In the genomic region with DNA sequence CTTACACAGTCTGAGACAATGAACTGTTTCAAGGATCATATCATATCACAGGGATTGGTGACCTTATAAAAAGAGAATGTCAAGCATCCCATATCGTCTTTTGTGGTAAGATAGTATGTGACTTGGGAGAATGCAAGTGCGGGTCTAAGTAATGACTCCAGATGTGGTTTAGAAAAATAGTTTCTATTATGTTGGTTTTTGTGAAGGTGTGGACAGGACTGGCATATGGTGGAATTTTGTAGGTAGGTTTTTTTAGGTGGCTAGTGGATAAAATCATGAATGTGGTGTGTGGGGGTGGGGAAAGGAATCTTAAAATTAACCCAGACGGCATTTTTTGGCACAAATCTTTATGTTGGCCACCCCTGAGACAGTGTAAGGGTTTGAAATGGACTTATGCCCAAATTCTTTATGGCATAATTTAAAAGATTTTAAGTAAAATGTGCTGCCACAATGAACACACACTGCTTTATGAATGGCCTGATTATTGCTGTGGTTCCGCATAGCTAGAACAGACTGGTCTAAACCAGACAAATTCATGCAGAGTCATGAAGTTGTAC, we compare ENCODE assay signal across 16 cellular contexts.
DNase-seq lines count a peak whose midpoint lies in the region; ATAC-seq and TF ChIP-seq lines count a peak whose summit lies in the region.
"Had no signal": no experiment of that assay in that cellular context is flagged by ENCODE, and none has a peak within 500 bp of the region (broad histone marks: within the 10 kb centered on the region; RNA-seq: fewer than 3 reads in every experiment).

No MANE protein-coding gene starts in this region.

- peak overlapping the region; percentile 55 for H3K4me2 ChIP-seq in SK-N-SH

- DNase-seq in GM04503 (ENCODE audit: low read depth) (peak; percentile 33), SK-N-SH (no peak), foreskin melanocyte (peak; percentile 49), pons (ENCODE audit: low spot score) (peak; percentile 56), NCI-H2081 treated with DMSO at 0.1 percent for 48 hours (lab: John Stamatoyannopoulos, UW) (no peak), NCI-H146 treated with DMSO at 0.1 percent for 48 hours (lab: John Stamatoyannopoulos, UW; ENCODE audit: unreplicated experiment) (no peak), body of pancreas (no peak)
- no peak for DNase-seq in stimulated activated naive B cell treated with anti-CD40 and anti-IgM and Interleukin-4, amounts not matched to agents 10 μg/mL and 1 μg/mL and 100 μg/mL, for 72 hours
- DNase-seq: activated CD4-positive, alpha-beta memory T cell treated with anti-CD3 and anti-CD28 coated beads, Interleukin-2, amount 10 ng/mL, durations not matched to agents 7 days and 5 days; effector CD4-positive, alpha-beta T cell; head of caudate nucleus; NCI-H2081; retina; T-helper 17 cell had no signal

- no peaks in the 10 kb centered on the region for H3K36me3 ChIP-seq in SK-N-SH (replicated peaks in 1 of 2; ENCODE audit: control insufficient read depth in 1 of 2, insufficient read depth in 2 of 2, low read length in 1 of 2)
- H3K36me3 ChIP-seq in body of pancreas (replicated peaks in 1 of 2; ENCODE audit: insufficient read depth in 1 of 2, low read depth in 2 of 2): no peaks in the 10 kb centered on the region

- peaks cover 37% of the 10 kb centered on the region for H3F3A ChIP-seq in SK-N-SH (replicated peaks; ENCODE audit: insufficient read depth)

- H3K9me3 Mint-ChIP-seq in stimulated activated naive B cell treated with anti-CD40 and anti-IgM and Interleukin-4, amounts not matched to agents 10 μg/mL and 1 μg/mL and 100 μg/mL, for 72 hours: peaks cover 0 to 2% of the 10 kb centered on the region in 2 donors
- H3K9me3 Mint-ChIP-seq: activated CD4-positive, alpha-beta memory T cell treated with anti-CD3 and anti-CD28 coated beads, Interleukin-2, amount 10 ng/mL, durations not matched to agents 7 days and 5 days; activated naive CD4-positive, alpha-beta T cell treated with anti-CD3 and anti-CD28 coated beads, Interleukin-2, amount 50 U/mL, for 24 hours had no signal

- H3K79me2 ChIP-seq in SK-N-SH (ENCODE audit: insufficient read depth): no peaks in the 10 kb centered on the region

- peak in 1 of 2 experiments; percentile 95; a peak in 3 of 4 replicates for TF ChIP-seq EP300 in SK-N-SH (IDR thresholded peaks at IDR 0.05; ENCODE audit: borderline replicate concordance in 1 of 2, low read depth in 1 of 2, low read length in 1 of 2)

- no peaks in the 10 kb centered on the region for H3K9me3 ChIP-seq in SK-N-SH
- H3K9me3 ChIP-seq in body of pancreas: no peaks in the 10 kb centered on the region

- no peak overlapping the region; the same call in 1 of the 2 replicates for H2AFZ ChIP-seq in SK-N-SH (ENCODE audit: low read depth)

- intact Hi-C loops in body of pancreas (cut with DNase I): no loop called here

- no peak overlapping the region for H3K4me3 Mint-ChIP-seq in stimulated activated naive B cell treated with anti-CD40 and anti-IgM and Interleukin-4, amounts not matched to agents 10 μg/mL and 1 μg/mL and 100 μg/mL, for 72 hours
- H3K4me3 Mint-ChIP-seq: activated CD4-positive, alpha-beta memory T cell treated with anti-CD3 and anti-CD28 coated beads, Interleukin-2, amount 10 ng/mL, durations not matched to agents 7 days and 5 days; activated naive CD4-positive, alpha-beta T cell treated with anti-CD3 and anti-CD28 coated beads, Interleukin-2, amount 50 U/mL, for 24 hours; T-helper 17 cell had no signal

- CTCF ChIA-PET in SK-N-SH (lab: Yijun Ruan, JAX): interaction anchor here (0.9 to 4.8 kb wide), 4 partner anchors 10 to 201 kb away, joined by 3 to 57 read pairs (median 4); no protein-coding TSS in a partner anchor

- no peak overlapping the region for H3K4me3 ChIP-seq in SK-N-SH (ENCODE audit: low read depth in 2 of 2, low read length in 1 of 2)
- H3K4me3 ChIP-seq in body of pancreas: no peak overlapping the region
- H3K4me3 ChIP-seq: lung had no signal

- no peaks in the 10 kb centered on the region for H3K4me1 Mint-ChIP-seq in stimulated activated naive B cell treated with anti-CD40 and anti-IgM and Interleukin-4, amounts not matched to agents 10 μg/mL and 1 μg/mL and 100 μg/mL, for 72 hours
- H3K4me1 Mint-ChIP-seq: activated CD4-positive, alpha-beta memory T cell treated with anti-CD3 and anti-CD28 coated beads, Interleukin-2, amount 10 ng/mL, durations not matched to agents 7 days and 5 days; activated naive CD4-positive, alpha-beta T cell treated with anti-CD3 and anti-CD28 coated beads, Interleukin-2, amount 50 U/mL, for 24 hours; T-helper 17 cell had no signal

- H4K20me1 ChIP-seq in SK-N-SH (ENCODE audit: insufficient read depth): no peaks in the 10 kb centered on the region

- H3K27me3 Mint-ChIP-seq in stimulated activated naive B cell treated with anti-CD40 and anti-IgM and Interleukin-4, amounts not matched to agents 10 μg/mL and 1 μg/mL and 100 μg/mL, for 72 hours: peaks cover 12 to 16% of the 10 kb centered on the region in 2 donors
- H3K27me3 Mint-ChIP-seq: activated CD4-positive, alpha-beta memory T cell treated with anti-CD3 and anti-CD28 coated beads, Interleukin-2, amount 10 ng/mL, durations not matched to agents 7 days and 5 days had no signal

- WGBS in SK-N-SH (ENCODE audit: low lambda C conversion rate): 9% methylated on average over 4 of the region's 4 CpGs
- WGBS in body of pancreas, 2 donors: 54 to 65% methylated on average over 4 of the region's 4 CpGs

- no peak for TF ChIP-seq CTCF in SK-N-SH (IDR thresholded peaks at IDR 0.05)
- TF ChIP-seq CTCF in body of pancreas (IDR thresholded peaks at IDR 0.05): no peak

- H3K4me1 ChIP-seq in SK-N-SH (ENCODE audit: control insufficient read depth in 1 of 2, insufficient read depth in 2 of 2, low read depth in 1 of 2, low read length in 1 of 2) (peaks cover 15 to 20% of the 10 kb centered on the region in 2 experiments; a peak in 3 of 4 replicates), body of pancreas (no peaks in the 10 kb centered on the region)

- TF ChIP-seq POLR2A in body of pancreas (IDR thresholded peaks at IDR 0.05): no peak

- peak overlapping the region; percentile 49; the same call in 1 of the 2 replicates for H3K9ac ChIP-seq in SK-N-SH

- no peak overlapping the region for H3K27ac Mint-ChIP-seq in stimulated activated naive B cell treated with anti-CD40 and anti-IgM and Interleukin-4, amounts not matched to agents 10 μg/mL and 1 μg/mL and 100 μg/mL, for 72 hours
- H3K27ac Mint-ChIP-seq: activated CD4-positive, alpha-beta memory T cell treated with anti-CD3 and anti-CD28 coated beads, Interleukin-2, amount 10 ng/mL, durations not matched to agents 7 days and 5 days; activated naive CD4-positive, alpha-beta T cell treated with anti-CD3 and anti-CD28 coated beads, Interleukin-2, amount 50 U/mL, for 24 hours; T-helper 17 cell had no signal

- H3K9me2 ChIP-seq in SK-N-SH: no peaks in the 10 kb centered on the region

- H3K27me3 ChIP-seq in SK-N-SH (ENCODE audit: insufficient read depth): no peaks in the 10 kb centered on the region
- H3K27me3 ChIP-seq in body of pancreas: no peaks in the 10 kb centered on the region

- POLR2A ChIA-PET in SK-N-SH (lab: Yijun Ruan, JAX): no interaction called here

- no peak for TF ChIP-seq RAD21 in SK-N-SH (IDR thresholded peaks at IDR 0.05; ENCODE audit: low read length)

- ATAC-seq in stimulated activated naive B cell treated with anti-CD40 and anti-IgM and Interleukin-4, amounts not matched to agents 10 μg/mL and 1 μg/mL and 100 μg/mL, for 72 hours (replicated peaks): no peak
- ATAC-seq in body of pancreas: no peak
- ATAC-seq: T-helper 17 cell had no signal

- H3K27ac ChIP-seq in SK-N-SH (ENCODE audit: low read depth in 2 of 2, low read length in 1 of 2) (peak overlapping the region; percentile 89 to 94), body of pancreas (no peak overlapping the region)

- H3K36me3 Mint-ChIP-seq in stimulated activated naive B cell treated with anti-CD40 and anti-IgM and Interleukin-4, amounts not matched to agents 10 μg/mL and 1 μg/mL and 100 μg/mL, for 72 hours: no peaks in the 10 kb centered on the region
- H3K36me3 Mint-ChIP-seq: activated naive CD4-positive, alpha-beta T cell treated with anti-CD3 and anti-CD28 coated beads, Interleukin-2, amount 50 U/mL, for 24 hours had no signal

TF ChIP-seq in SK-N-SH, 30 proteins besides CTCF, POLR2A, EP300 and RAD21 (continues in another document):
- TF ChIP-seq YY1 (IDR thresholded peaks at IDR 0.05; ENCODE audit: low read depth) (no peak), MEF2A (IDR thresholded peaks at IDR 0.05; ENCODE audit: borderline replicate concordance, low read depth) (peak; percentile 40; the same call in 1 of the 2 replicates), RCOR1 (IDR thresholded peaks at IDR 0.05; ENCODE audit: low read length) (no peak), TAF1 (IDR thresholded peaks at IDR 0.05; ENCODE audit: borderline replicate concordance, low read depth, low read length) (no peak), RFX5 (IDR thresholded peaks at IDR 0.05; ENCODE audit: low read length) (no peak), EZH2phosphoT487 (IDR thresholded peaks at IDR 0.05; ENCODE audit: borderline replicate concordance, low read depth) (no peak), RXRA (IDR thresholded peaks at IDR 0.05; ENCODE audit: borderline replicate concordance, low read depth) (peak; percentile 73), SIN3A (IDR thresholded peaks at IDR 0.05; ENCODE audit: borderline replicate concordance, low read depth, low read length) (0 out of 2 replicates have a peak, but pooled peaks have one; percentile 49), TCF12 (IDR thresholded peaks at IDR 0.05) (peak; percentile 95), MXI1 (IDR thresholded peaks at IDR 0.05; ENCODE audit: low read depth, low read length) (no peak)
- TF ChIP-seq, protein P1, sequence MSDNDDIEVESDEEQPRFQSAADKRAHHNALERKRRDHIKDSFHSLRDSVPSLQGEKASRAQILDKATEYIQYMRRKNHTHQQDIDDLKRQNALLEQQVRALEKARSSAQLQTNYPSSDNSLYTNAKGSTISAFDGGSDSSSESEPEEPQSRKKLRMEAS (IDR thresholded peaks at IDR 0.05; ENCODE audit: low read depth): peak; percentile 15; the same call in 1 of the 2 replicates
- TF ChIP-seq, protein P2, sequence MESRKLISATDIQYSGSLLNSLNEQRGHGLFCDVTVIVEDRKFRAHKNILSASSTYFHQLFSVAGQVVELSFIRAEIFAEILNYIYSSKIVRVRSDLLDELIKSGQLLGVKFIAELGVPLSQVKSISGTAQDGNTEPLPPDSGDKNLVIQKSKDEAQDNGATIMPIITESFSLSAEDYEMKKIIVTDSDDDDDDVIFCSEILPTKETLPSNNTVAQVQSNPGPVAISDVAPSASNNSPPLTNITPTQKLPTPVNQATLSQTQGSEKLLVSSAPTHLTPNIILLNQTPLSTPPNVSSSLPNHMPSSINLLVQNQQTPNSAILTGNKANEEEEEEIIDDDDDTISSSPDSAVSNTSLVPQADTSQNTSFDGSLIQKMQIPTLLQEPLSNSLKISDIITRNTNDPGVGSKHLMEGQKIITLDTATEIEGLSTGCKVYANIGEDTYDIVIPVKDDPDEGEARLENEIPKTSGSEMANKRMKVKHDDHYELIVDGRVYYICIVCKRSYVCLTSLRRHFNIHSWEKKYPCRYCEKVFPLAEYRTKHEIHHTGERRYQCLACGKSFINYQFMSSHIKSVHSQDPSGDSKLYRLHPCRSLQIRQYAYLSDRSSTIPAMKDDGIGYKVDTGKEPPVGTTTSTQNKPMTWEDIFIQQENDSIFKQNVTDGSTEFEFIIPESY (IDR thresholded peaks at IDR 0.05; ENCODE audit: borderline replicate concordance, low read depth): peak; percentile 35; the same call in 1 of the 2 replicates

Comparison
In these comparisons a context has a peak if more than half of its experiments do, and no peak if none do; other contexts are left out.
1. DNase-seq: peak in GM04503 (single experiment), foreskin melanocyte (single experiment) and pons (single experiment); none in SK-N-SH (single experiment), NCI-H2081 treated with DMSO at 0.1 percent for 48 hours (single experiment), NCI-H146 treated with DMSO at 0.1 percent for 48 hours (single experiment), stimulated activated naive B cell treated with anti-CD40 and anti-IgM and Interleukin-4, amounts not matched to agents 10 μg/mL and 1 μg/mL and 100 μg/mL, for 72 hours (single experiment) and body of pancreas (0 of 4).
2. H3K27ac ChIP-seq: peak in SK-N-SH (2 of 2); none in body of pancreas (0 of 4).